ENCODE assay signal across 9 cellular contexts in the genomic region with DNA sequence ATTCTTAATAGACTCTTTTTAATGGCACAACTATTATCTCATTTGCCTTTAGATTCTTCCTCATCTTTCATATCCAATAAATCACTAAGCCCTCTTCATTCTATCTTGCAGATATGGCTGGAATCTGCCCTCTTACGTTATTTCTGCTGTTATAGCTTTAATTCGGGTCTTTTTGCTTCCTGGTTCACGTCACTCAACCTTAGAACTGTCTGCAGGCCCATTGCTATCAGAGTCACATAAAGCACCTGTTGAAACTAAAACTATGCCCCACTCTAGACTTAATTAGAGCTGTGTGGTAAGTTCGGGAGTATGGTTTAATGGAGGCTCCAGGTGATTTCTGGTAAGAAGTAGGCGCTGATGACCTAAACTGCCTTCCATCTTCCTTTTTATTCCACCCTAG. TPM values are rescaled to one million over a fixed set of nuclear protein-coding genes. Genes with fewer than 3 reads are reported as not detected.
DNase-seq lines count a peak whose midpoint lies in the region; ATAC-seq, FAIRE-seq and TF ChIP-seq lines count a peak whose summit lies in the region.
"Had no signal": no experiment of that assay in that cellular context is flagged by ENCODE, and none has a peak within 500 bp of the region (broad histone marks: within the 10 kb centered on the region; RNA-seq: fewer than 3 reads in every experiment).

No MANE protein-coding gene starts in this region.

- WGBS in small intestine, 3 donors: 16 to 41% (median 20%) methylated on average over 5 of the region's 5 CpGs

- H3K36me3 ChIP-seq in small intestine (ENCODE audit: control insufficient read depth in 2 of 2, insufficient read depth in 2 of 2, low read length in 2 of 2): no peaks in the 10 kb centered on the region

- ATAC-seq in left lobe of liver: no peak

- no peak overlapping the region for H3K27ac ChIP-seq in small intestine (ENCODE audit: low read depth in 1 of 2, low read length in 1 of 2)

- H3K9me3 ChIP-seq in small intestine (ENCODE audit: control insufficient read depth, low read depth): no peaks in the 10 kb centered on the region

- TF ChIP-seq CTCF in fibroblast of villous mesenchyme (IDR thresholded peaks at IDR 0.05; ENCODE audit: insufficient read depth, low read depth, low read length): no peak

- no peaks in the 10 kb centered on the region for H3K4me1 ChIP-seq in small intestine (ENCODE audit: control insufficient read depth in 2 of 2, insufficient read depth in 1 of 2, low read depth in 1 of 2, low read length in 1 of 2)

- H3K4me3 ChIP-seq in fibroblast of villous mesenchyme (ENCODE audit: low read depth, low read length): peak overlapping the region; percentile 89
- peak overlapping the region; percentile 94 to 95 for H3K4me3 ChIP-seq in small intestine (ENCODE audit: low read depth in 1 of 2, low read length in 2 of 2)

- FAIRE-seq in small intestine (lab: Jason Lieb, UNC): no peak

- peak; percentile 4 to 62 (median 4) for DNase-seq in NCI-H1417 (lab: John Stamatoyannopoulos, UW)
- DNase-seq in NCI-H1417 treated with DMSO at 0.1 percent for 48 hours (lab: John Stamatoyannopoulos, UW): no peak
- DNase-seq in RPMI8226: peak; percentile 2
- DNase-seq in fibroblast of villous mesenchyme (ENCODE audit: low read depth): peak; percentile 6
- DNase-seq in small intestine: peak; percentile 57
- no peak for DNase-seq in stimulated activated CD4-positive, alpha-beta T cell treated with anti-CD3 and anti-CD28 coated beads, Interleukin-4, amount 100 ng/mL, for 1 hour
- DNase-seq in NCI-H345 (lab: John Stamatoyannopoulos, UW): no peak
- DNase-seq in left lobe of liver (ENCODE audit: low spot score): no peak
- DNase-seq: activated CD8-positive, alpha-beta memory T cell treated with anti-CD3 and anti-CD28 coated beads for 24 hours had no signal

- H3K27me3 ChIP-seq in small intestine (ENCODE audit: control insufficient read depth in 2 of 2, insufficient read depth in 2 of 2, low read length in 2 of 2): no peaks in the 10 kb centered on the region

RNA-seq across cellular contexts. Expression of a gene that starts 1.0 kb away (rescaled TPM):
- total RNA-seq in fibroblast of villous mesenchyme: 10.3 and 16.0 TPM in 2 replicates
- 10 to 100 TPM in 1 of 3 donors, 1 to 10 TPM in 2; 5.6 to 13.6 (median 5.7) TPM for polyA plus RNA-seq in small intestine
- 6.0 TPM for total RNA-seq in left lobe of liver

RNA-seq across cellular contexts. Expression of a gene that starts 1.1 kb away (rescaled TPM):
- total RNA-seq in fibroblast of villous mesenchyme: 7.1 and 8.2 TPM in 2 replicates
- polyA plus RNA-seq in small intestine: 10 to 100 TPM in 1 of 3 donors, 1 to 10 TPM in 2; 4.1 to 15.8 (median 8.1) TPM
- 6.3 TPM for total RNA-seq in left lobe of liver

Comparison
In these comparisons a context has a peak if more than half of its experiments do, and no peak if none do; other contexts are left out.
1. DNase-seq: peak in NCI-H1417 (3 of 3), RPMI8226 (single experiment), fibroblast of villous mesenchyme (single experiment) and small intestine (single experiment); none in NCI-H1417 treated with DMSO at 0.1 percent for 48 hours (single experiment), stimulated activated CD4-positive, alpha-beta T cell treated with anti-CD3 and anti-CD28 coated beads, Interleukin-4, amount 100 ng/mL, for 1 hour (single experiment), NCI-H345 (single experiment) and left lobe of liver (single experiment).